27 cellular contexts compared by ENCODE assay signal in the genomic region with DNA sequence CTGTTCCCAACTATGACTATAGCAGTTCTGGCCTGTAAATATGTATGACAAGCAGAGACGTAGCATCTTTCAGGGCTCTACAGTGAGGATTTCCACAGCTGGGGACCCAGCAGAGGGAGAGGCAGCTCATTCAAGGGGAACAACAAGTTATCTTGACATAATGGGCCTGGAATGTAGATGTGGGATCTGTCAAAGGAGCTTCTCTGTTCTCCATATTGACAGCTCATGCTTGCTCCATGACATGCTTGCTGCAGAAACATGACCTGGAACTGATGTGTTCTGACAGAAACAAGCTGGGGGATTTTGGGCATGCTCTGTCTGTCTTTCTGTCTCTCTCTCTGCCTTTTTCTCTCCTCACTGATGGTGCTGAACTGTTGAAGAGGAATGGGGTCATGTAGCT.
"Had no signal": no experiment of that assay in that cellular context is flagged by ENCODE, and none has a peak within 500 bp of the region (broad histone marks: within the 10 kb centered on the region; RNA-seq: fewer than 3 reads in every experiment).

No MANE protein-coding gene starts in this region.

- H3K36me3 Mint-ChIP-seq: activated naive CD4-positive, alpha-beta T cell treated with anti-CD3 and anti-CD28 coated beads, Interleukin-2, amount 50 U/mL, for 24 hours; brain; memory B cell; stimulated activated memory B cell treated with anti-CD40 and anti-IgM and Interleukin-4, amounts not matched to agents 10 μg/mL and 1 μg/mL and 100 μg/mL, for 72 hours had no signal

- H3K27me3 ChIP-seq: esophagus muscularis mucosa, gastroesophageal sphincter, heart left ventricle, right lobe of liver, transverse colon, vagina had no signal

- H3K27ac ChIP-seq: esophagus muscularis mucosa, gastroesophageal sphincter, heart left ventricle, right lobe of liver, transverse colon, vagina, WERI-Rb-1 had no signal

- H3K4me1 Mint-ChIP-seq: activated CD4-positive, alpha-beta T cell treated with anti-CD3 and anti-CD28 coated beads, Interleukin-2, amount 10 ng/mL, durations not matched to agents 7 days and 5 days; activated naive CD4-positive, alpha-beta T cell treated with anti-CD3 and anti-CD28 coated beads, Interleukin-2, amount 50 U/mL, for 24 hours; brain; memory B cell; stimulated activated memory B cell treated with anti-CD40 and anti-IgM and Interleukin-4, amounts not matched to agents 10 μg/mL and 1 μg/mL and 100 μg/mL, for 72 hours had no signal

- H3K4me3 ChIP-seq: esophagus muscularis mucosa, gastroesophageal sphincter, heart left ventricle, mucosa of descending colon, right lobe of liver, transverse colon, vagina had no signal

- H3K4me3 Mint-ChIP-seq: activated CD4-positive, alpha-beta T cell treated with anti-CD3 and anti-CD28 coated beads, Interleukin-2, amount 10 ng/mL, durations not matched to agents 7 days and 5 days; activated CD8-positive, alpha-beta T cell treated with anti-CD3 and anti-CD28 coated beads, Interleukin-2, amount 10 ng/mL, durations not matched to agents 7 days and 5 days; activated naive CD4-positive, alpha-beta T cell treated with anti-CD3 and anti-CD28 coated beads, Interleukin-2, amount 50 U/mL, for 24 hours; activated T-helper 1 cell treated with anti-CD3 and anti-CD28 coated beads, Interleukin-12 subunit alpha, Interleukin-12 subunit beta, Interleukin-2, Interleukin-4 antibody, amounts not matched to agents 30 ng/mL and 10 ng/mL and 1 ng/mL, durations not matched to agents 14 hours and 24 hours and 36 hours; brain; memory B cell; neural crest cell; stimulated activated memory B cell treated with anti-CD40 and anti-IgM and Interleukin-4, amounts not matched to agents 10 μg/mL and 1 μg/mL and 100 μg/mL, for 72 hours had no signal

- H3K4me1 ChIP-seq: esophagus muscularis mucosa, gastroesophageal sphincter, heart left ventricle, right lobe of liver, transverse colon, vagina had no signal

- ATAC-seq: activated CD8-positive, alpha-beta T cell treated with anti-CD3 and anti-CD28 coated beads, Interleukin-2, amount 10 ng/mL, durations not matched to agents 7 days and 5 days; gastroesophageal sphincter; heart left ventricle; mucosa of descending colon; right lobe of liver; stimulated activated memory B cell treated with anti-CD40 and anti-IgM and Interleukin-4, amounts not matched to agents 10 μg/mL and 1 μg/mL and 100 μg/mL, for 72 hours had no signal

- H3K9me3 Mint-ChIP-seq: activated CD4-positive, alpha-beta T cell treated with anti-CD3 and anti-CD28 coated beads, Interleukin-2, amount 10 ng/mL, durations not matched to agents 7 days and 5 days; activated naive CD4-positive, alpha-beta T cell treated with anti-CD3 and anti-CD28 coated beads, Interleukin-2, amount 50 U/mL, for 24 hours; activated T-helper 1 cell treated with anti-CD3 and anti-CD28 coated beads, Interleukin-12 subunit alpha, Interleukin-12 subunit beta, Interleukin-2, Interleukin-4 antibody, amounts not matched to agents 30 ng/mL and 10 ng/mL and 1 ng/mL, durations not matched to agents 14 hours and 24 hours and 36 hours; memory B cell had no signal

- H3K9me3 ChIP-seq: esophagus muscularis mucosa, gastroesophageal sphincter, heart left ventricle, mucosa of descending colon, right lobe of liver, transverse colon, vagina had no signal

- H3K27me3 Mint-ChIP-seq: brain had no signal

- H3K27ac Mint-ChIP-seq: activated CD4-positive, alpha-beta T cell treated with anti-CD3 and anti-CD28 coated beads, Interleukin-2, amount 10 ng/mL, durations not matched to agents 7 days and 5 days; activated CD8-positive, alpha-beta T cell treated with anti-CD3 and anti-CD28 coated beads, Interleukin-2, amount 10 ng/mL, durations not matched to agents 7 days and 5 days; activated naive CD4-positive, alpha-beta T cell treated with anti-CD3 and anti-CD28 coated beads, Interleukin-2, amount 50 U/mL, for 24 hours; activated T-helper 1 cell treated with anti-CD3 and anti-CD28 coated beads, Interleukin-12 subunit alpha, Interleukin-12 subunit beta, Interleukin-2, Interleukin-4 antibody, amounts not matched to agents 30 ng/mL and 10 ng/mL and 1 ng/mL, durations not matched to agents 14 hours and 24 hours and 36 hours; brain; memory B cell; stimulated activated memory B cell treated with anti-CD40 and anti-IgM and Interleukin-4, amounts not matched to agents 10 μg/mL and 1 μg/mL and 100 μg/mL, for 72 hours had no signal

- H3K36me3 ChIP-seq: esophagus muscularis mucosa, gastroesophageal sphincter, heart left ventricle, right lobe of liver, transverse colon, vagina, WERI-Rb-1 had no signal

- DNase-seq: activated CD4-positive, alpha-beta T cell treated with anti-CD3 and anti-CD28 coated beads, Interleukin-2, amount 10 ng/mL, durations not matched to agents 7 days and 5 days; activated CD4-positive, CD25-positive, alpha-beta regulatory T cell treated with anti-CD3 and anti-CD28 coated beads, Interleukin-2, amount 50 U/mL, for 72 hours; activated CD8-positive, alpha-beta T cell treated with anti-CD3 and anti-CD28 coated beads, Interleukin-2, amount 10 ng/mL, durations not matched to agents 7 days and 5 days; activated gamma-delta T cell; aorta; caudate nucleus; dermis blood vessel endothelial cell; effector CD8-positive, alpha-beta T cell; heart left ventricle; mucosa of descending colon; occipital lobe; right lobe of liver; small intestine; stimulated activated CD4-positive, alpha-beta T cell treated with anti-CD3 and anti-CD28 coated beads, Interleukin-15, amount 100 ng/mL, for 24 hours; SW 1271; T-helper 2 cell; transverse colon; WERI-Rb-1 had no signal
